ENCODE assay signal across 19 cellular contexts in genomic region chrX:43861750-43862149, GRCh38. TPM values are rescaled to one million over a fixed set of nuclear protein-coding genes. Genes with fewer than 3 reads are reported as not detected.
A peak's percentile ranks its signal among the peaks of the same experiment; 100 is the strongest.
DNase-seq lines count a peak whose midpoint lies in the region; ATAC-seq, FAIRE-seq and TF ChIP-seq lines count a peak whose summit lies in the region.
"Had no signal": no experiment of that assay in that cellular context is flagged by ENCODE, and none has a peak within 500 bp of the region (broad histone marks: within the 10 kb centered on the region; RNA-seq: fewer than 3 reads in every experiment).

No MANE protein-coding gene starts in this region.

- DNase-seq in astrocyte of the hippocampus (ENCODE audit: low read depth, low spot score) (peak; percentile 41), Right ventricle myocardium superior (no peak), lower lobe of right lung (no peak), urothelium cell line (ENCODE audit: low spot score) (peak; percentile 7), NCI-H2107 treated with DMSO at 0.1 percent for 48 hours (lab: John Stamatoyannopoulos, UW; ENCODE audit: unreplicated experiment) (no peak), hippocampal formation (lab: John Stamatoyannopoulos, UW) (no peak), mesothelial cell of epicardium (ENCODE audit: low spot score in 2 of 2, unreplicated experiment in 2 of 2) (no peak)
- DNase-seq: activated T-cell treated with anti-CD3 and anti-CD28 coated beads, Interleukin-2, amount 50 U/mL, for 72 hours; AML-193; CD8-positive, alpha-beta memory T cell; DND-41; effector memory CD4-positive, alpha-beta T cell; H9; naive B cell; NCI-H524; stimulated activated naive CD4-positive, alpha-beta T cell had no signal

- no peaks in the 10 kb centered on the region for H3K36me3 ChIP-seq in lower lobe of right lung
- H3K36me3 ChIP-seq: ascending aorta had no signal

- TF ChIP-seq CTCF in lower lobe of right lung (IDR thresholded peaks at IDR 0.05) (no peak), mesothelial cell of epicardium (IDR thresholded peaks at IDR 0.05; ENCODE audit: unreplicated experiment) (no peak)

- no peaks in the 10 kb centered on the region for H3K36me3 Mint-ChIP-seq in mesothelial cell of epicardium
- H3K36me3 Mint-ChIP-seq: activated naive CD4-positive, alpha-beta T cell treated with anti-CD3 and anti-CD28 coated beads, Interleukin-2, amount 50 U/mL, for 72 hours; CD8-positive, alpha-beta memory T cell; naive B cell had no signal

- H3K4me3 Mint-ChIP-seq in mesothelial cell of epicardium = no peak overlapping the region
- H3K4me3 Mint-ChIP-seq: activated T-cell treated with anti-CD3 and anti-CD28 coated beads, Interleukin-2, amount 50 U/mL, for 72 hours; CD8-positive, alpha-beta memory T cell; H9; naive B cell had no signal

- no peaks in the 10 kb centered on the region for H3K27me3 Mint-ChIP-seq in mesothelial cell of epicardium (ENCODE audit: low read depth)

- no peak overlapping the region for H3K4me3 ChIP-seq in lower lobe of right lung
- H3K4me3 ChIP-seq: ascending aorta had no signal

- H3K27me3 ChIP-seq in lower lobe of right lung (ENCODE audit: low read depth) = no peaks in the 10 kb centered on the region
- H3K27me3 ChIP-seq: ascending aorta had no signal

- H3K27ac Mint-ChIP-seq in mesothelial cell of epicardium = no peak overlapping the region
- H3K27ac Mint-ChIP-seq: activated naive CD4-positive, alpha-beta T cell treated with anti-CD3 and anti-CD28 coated beads, Interleukin-2, amount 50 U/mL, for 72 hours; activated T-cell treated with anti-CD3 and anti-CD28 coated beads, Interleukin-2, amount 50 U/mL, for 72 hours; CD8-positive, alpha-beta memory T cell; H9; naive B cell had no signal

- no peak for FAIRE-seq in urothelium cell line (lab: Jason Lieb, UNC)

- no peaks in the 10 kb centered on the region for H3K9me3 ChIP-seq in lower lobe of right lung
- H3K9me3 ChIP-seq: ascending aorta had no signal

- H3K9me3 Mint-ChIP-seq in mesothelial cell of epicardium = peaks cover 21% of the 10 kb centered on the region
- H3K9me3 Mint-ChIP-seq: activated naive CD4-positive, alpha-beta T cell treated with anti-CD3 and anti-CD28 coated beads, Interleukin-2, amount 50 U/mL, for 72 hours; activated T-cell treated with anti-CD3 and anti-CD28 coated beads, Interleukin-2, amount 50 U/mL, for 72 hours; CD8-positive, alpha-beta memory T cell; naive B cell had no signal

- H3K4me1 Mint-ChIP-seq in mesothelial cell of epicardium = no peaks in the 10 kb centered on the region
- H3K4me1 Mint-ChIP-seq: CD8-positive, alpha-beta memory T cell; H9; naive B cell had no signal

- ATAC-seq in Right ventricle myocardium superior (ENCODE audit: poor library complexity) (peak; percentile 95), lower lobe of right lung (peak; percentile 21 to 90)
- ATAC-seq: activated naive CD4-positive, alpha-beta T cell treated with anti-CD3 and anti-CD28 coated beads, Interleukin-2, amount 50 U/mL, for 72 hours; activated T-cell treated with anti-CD3 and anti-CD28 coated beads, Interleukin-2, amount 50 U/mL, for 72 hours had no signal

- intact Hi-C loops in Right ventricle myocardium superior (cut with DNase I) = no loop called here
- intact Hi-C loops in lower lobe of right lung (cut with DNase I) = no loop called here

- no peaks in the 10 kb centered on the region for H3K4me1 ChIP-seq in lower lobe of right lung

- no peak overlapping the region for H3K27ac ChIP-seq in lower lobe of right lung
- H3K27ac ChIP-seq: KMS-11 had no signal

RNA-seq across cellular contexts. Expression of gene MAOB, which starts 20.5 kb away (rescaled TPM):
- total RNA-seq in Right ventricle myocardium superior (133 TPM), lower lobe of right lung (23.4 TPM), mesothelial cell of epicardium (0.44 to 0.65 TPM (median 0.57 TPM) in 3 replicates)
- total RNA-seq: activated naive CD4-positive, alpha-beta T cell treated with anti-CD3 and anti-CD28 coated beads, Interleukin-2, amount 50 U/mL, for 72 hours; CD8-positive, alpha-beta memory T cell had no signal

Comparison
In these comparisons a context has a peak if more than half of its experiments do, and no peak if none do; other contexts are left out.
1. DNase-seq: peak in astrocyte of the hippocampus (single experiment) and urothelium cell line (single experiment); none in Right ventricle myocardium superior (single experiment), lower lobe of right lung (single experiment), NCI-H2107 treated with DMSO at 0.1 percent for 48 hours (single experiment), hippocampal formation (0 of 2) and mesothelial cell of epicardium (0 of 2).
2. RNA of gene MAOB, which starts 20.5 kb away (total RNA-seq): 133 TPM in Right ventricle myocardium superior (single experiment) and 23.4 TPM in lower lobe of right lung (single experiment); 0.44 to 0.65 TPM in mesothelial cell of epicardium; every median in the first group is over 10 times any median in the second.